Comparison of ENCODE assay signal across 8 cellular contexts in the genomic region with DNA sequence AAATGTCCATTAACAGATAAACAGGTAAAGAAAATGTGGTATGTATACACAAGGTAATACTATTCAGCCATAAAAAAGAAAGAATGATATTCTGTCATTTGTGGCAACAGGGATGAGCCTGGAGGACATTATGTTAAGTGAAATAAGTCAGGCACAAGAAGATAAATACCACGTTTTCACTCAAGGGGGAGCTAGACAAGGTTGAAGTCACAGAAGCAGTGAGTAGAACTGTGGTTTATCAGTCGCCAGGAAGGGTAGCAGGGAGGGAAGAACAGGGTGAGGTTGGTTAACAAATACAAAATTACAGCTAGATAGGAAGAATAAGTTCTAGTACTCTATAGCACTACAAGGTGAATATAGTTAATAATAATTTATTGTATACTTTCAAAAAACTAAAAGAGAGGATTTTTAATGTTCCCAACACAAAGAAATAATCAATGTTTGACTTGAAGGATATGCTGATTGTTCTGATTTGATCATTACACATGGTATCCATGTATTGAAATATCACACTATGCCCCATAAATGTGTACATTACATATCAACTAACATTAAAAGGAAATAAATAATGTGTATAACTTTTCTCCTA. TPM values are rescaled to one million over a fixed set of nuclear protein-coding genes. Genes with fewer than 3 reads are reported as not detected.
DNase-seq lines count a peak whose midpoint lies in the region; ATAC-seq, FAIRE-seq and TF ChIP-seq lines count a peak whose summit lies in the region.

No MANE protein-coding gene starts in this region.

- H3K27ac Mint-ChIP-seq in nephron progenitor cell = no peak overlapping the region

- H3K27me3 Mint-ChIP-seq in nephron progenitor cell (ENCODE audit: low read depth, poor library complexity) = no peaks in the 10 kb centered on the region

- H3K4me3 Mint-ChIP-seq in nephron progenitor cell = no peak overlapping the region

- H3K4me1 Mint-ChIP-seq in nephron progenitor cell = no peaks in the 10 kb centered on the region

- peak; percentile 50 for TF ChIP-seq CTCF in nephron progenitor cell (IDR thresholded peaks at IDR 0.05)

- DNase-seq in NCI-H510A treated with DMSO at 0.1 percent for 48 hours (lab: John Stamatoyannopoulos, UW) (peak; percentile 27), NCI-H510A (lab: John Stamatoyannopoulos, UW) (no peak), HT1080 (ENCODE audit: low read depth) (peak; percentile 65), RCC 7860 (ENCODE audit: low spot score) (peak; percentile 52), nephron progenitor cell (no peak)
- peak; percentile 17 for DNase-seq in effector CD4-positive, alpha-beta T cell
- DNase-seq in stimulated activated CD4-positive, alpha-beta T cell treated with anti-CD3 and anti-CD28 coated beads, Interleukin-12 subunit alpha, Interleukin-12 subunit beta, amount 100 ng/mL, for 4 hours = no peak

- peak; percentile 65 for ATAC-seq in GM19035 (IDR thresholded peaks at IDR 0.05; ENCODE audit: unreplicated experiment)

- peaks cover 21% of the 10 kb centered on the region for H3K36me3 Mint-ChIP-seq in nephron progenitor cell (ENCODE audit: low read depth)

- H3K9me3 Mint-ChIP-seq in nephron progenitor cell = peaks cover 14% of the 10 kb centered on the region

- FAIRE-seq in RCC 7860 (lab: Jason Lieb, UNC) = peak; percentile 73

RNA-seq across cellular contexts. Expression of gene RTN4IP1, which starts 21.1 kb away (rescaled TPM):
- total RNA-seq in HT1080 (2014; rRNA removed; shearing (Covaris generic)) = 11.3 and 12.0 TPM in 2 replicates
- polyA plus RNA-seq in HT1080 (2015; cell fraction: cytosol; rRNA removed) = 13.4 and 13.6 TPM in 2 replicates
- 13.0 and 13.1 TPM in 2 replicates for polyA plus RNA-seq in HT1080 (2015; cell fraction: nucleus; rRNA removed)

RNA-seq across cellular contexts. Expression of gene QRSL1, which starts 21.2 kb away (rescaled TPM):
- total RNA-seq in HT1080 (2014; rRNA removed; shearing (Covaris generic)) = 13.7 and 14.2 TPM in 2 replicates
- 10.2 and 10.6 TPM in 2 replicates for polyA plus RNA-seq in HT1080 (2015; cell fraction: cytosol; rRNA removed)
- 9.2 and 12.8 TPM in 2 replicates for polyA plus RNA-seq in HT1080 (2015; cell fraction: nucleus; rRNA removed)

Comparison
In these comparisons a context has a peak if more than half of its experiments do, and no peak if none do; other contexts are left out.
1. DNase-seq: peak in NCI-H510A treated with DMSO at 0.1 percent for 48 hours (single experiment), HT1080 (single experiment), RCC 7860 (single experiment) and effector CD4-positive, alpha-beta T cell (single experiment); none in NCI-H510A (single experiment), nephron progenitor cell (single experiment) and stimulated activated CD4-positive, alpha-beta T cell treated with anti-CD3 and anti-CD28 coated beads, Interleukin-12 subunit alpha, Interleukin-12 subunit beta, amount 100 ng/mL, for 4 hours (single experiment).